ENCODE assay signal across 22 cellular contexts in genomic region chr5:152466079-152466745, GRCh38.
"Had no signal": no experiment of that assay in that cellular context is flagged by ENCODE, and none has a peak within 500 bp of the region (broad histone marks: within the 10 kb centered on the region; RNA-seq: fewer than 3 reads in every experiment).

No MANE protein-coding gene starts in this region.

- H3K79me2 ChIP-seq: hepatocyte had no signal

- H3K4me2 ChIP-seq: hepatocyte had no signal

- H2AFZ ChIP-seq: hepatocyte had no signal

- H3K9me3 ChIP-seq: colonic mucosa, esophagus squamous epithelium, left lung, lower lobe of right lung, psoas muscle, right lobe of liver, testis, tibial artery had no signal

- H3K4me1 ChIP-seq: colonic mucosa, esophagus squamous epithelium, left lung, lower lobe of right lung, psoas muscle, right lobe of liver, testis, tibial artery had no signal

- DNase-seq: colonic mucosa; effector CD8-positive, alpha-beta T cell; esophagus squamous epithelium; kidney; left lung; lower lobe of right lung; natural killer cell; occipital lobe; ovary; posterior cingulate gyrus; psoas muscle; right lobe of liver; small intestine; stimulated activated CD4-positive, alpha-beta T cell treated with anti-CD3 and anti-CD28 coated beads, Interleukin-12 subunit alpha, Interleukin-12 subunit beta, amount 100 ng/mL, for 4 hours; stimulated activated CD4-positive, alpha-beta T cell treated with anti-CD3 and anti-CD28 coated beads, Interleukin-1b, Interleukin-23, amount 100 ng/mL, for 48 hours; stimulated activated CD4-positive, alpha-beta T cell treated with anti-CD3 and anti-CD28 coated beads, Interleukin-4, amount 100 ng/mL, for 1 hour; stimulated activated CD8-positive, alpha-beta memory T cell treated with anti-CD3 and anti-CD28 coated beads, Interleukin-4, amount 100 ng/mL, for 48 hours; stimulated activated naive CD8-positive, alpha-beta T cell treated with anti-CD3 and anti-CD28 coated beads, Interleukin-15, Interleukin-2, amounts not matched to agents 100 U/mL and 50 U/mL, for 24 hours; substantia nigra; testis; tibial artery had no signal

- H3K27ac ChIP-seq: colonic mucosa, esophagus squamous epithelium, hepatocyte, left lung, lower lobe of right lung, ovary, psoas muscle, right lobe of liver, testis, tibial artery had no signal

- H3K27me3 ChIP-seq: colonic mucosa, esophagus squamous epithelium, hepatocyte, left lung, ovary, right lobe of liver, testis, tibial artery had no signal

- H3K36me3 ChIP-seq: colonic mucosa, esophagus squamous epithelium, left lung, lower lobe of right lung, ovary, right lobe of liver, tibial artery had no signal

- ATAC-seq: left lung; lower lobe of right lung; natural killer cell; psoas muscle; right lobe of liver; stimulated activated naive CD8-positive, alpha-beta T cell treated with anti-CD3 and anti-CD28 coated beads, Interleukin-15, Interleukin-2, amounts not matched to agents 100 U/mL and 50 U/mL, for 24 hours had no signal

- H3K4me3 ChIP-seq: colonic mucosa, esophagus squamous epithelium, hepatocyte, left lung, lower lobe of right lung, ovary, psoas muscle, right lobe of liver, testis, tibial artery had no signal
